Comparison of ENCODE assay signal across 23 cellular contexts in the genomic region with DNA sequence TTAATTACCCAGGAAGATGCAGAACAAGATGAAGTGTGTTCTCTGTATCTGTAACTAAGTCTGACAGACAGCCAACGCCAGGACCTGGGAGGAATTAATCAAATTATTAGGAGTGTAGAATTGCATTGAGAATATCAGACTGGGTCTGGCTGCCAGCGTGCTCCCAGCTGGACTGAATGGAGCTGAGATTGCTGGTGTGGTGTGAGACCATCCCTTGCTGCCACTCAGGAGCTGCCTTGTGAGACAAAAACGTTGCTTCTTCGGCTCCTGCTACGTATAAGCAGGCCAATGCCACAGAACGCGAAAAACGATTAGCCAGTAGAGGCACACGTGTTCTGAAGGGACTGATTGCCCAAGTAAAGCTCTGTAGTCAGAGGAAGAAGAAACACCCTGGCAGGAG.
DNase-seq lines count a peak whose midpoint lies in the region; ATAC-seq and TF ChIP-seq lines count a peak whose summit lies in the region.
"Had no signal": no experiment of that assay in that cellular context is flagged by ENCODE, and none has a peak within 500 bp of the region (broad histone marks: within the 10 kb centered on the region; RNA-seq: fewer than 3 reads in every experiment).

No MANE protein-coding gene starts in this region.

- no peak overlapping the region for H2AK5ac ChIP-seq in H9 (ENCODE audit: insufficient read length, low read length)

- no peak overlapping the region for H4K8ac ChIP-seq in H9 (replicated peaks; ENCODE audit: insufficient read length, low read depth, low read length)

- no peak overlapping the region for H2BK5ac ChIP-seq in H9 (ENCODE audit: insufficient read length, low read length)

- H3K23me2 ChIP-seq in H9 (ENCODE audit: insufficient read length, low read depth, low read length, poor library complexity, severe bottlenecking), result no peaks in the 10 kb centered on the region

- H2BK15ac ChIP-seq in H9 (ENCODE audit: low read depth, low read length), result no peak overlapping the region

- no peaks in the 10 kb centered on the region for H3K27me3 Mint-ChIP-seq in H9 (ENCODE audit: low read depth)
- no peaks in the 10 kb centered on the region for H3K27me3 Mint-ChIP-seq in endothelial cell (ENCODE audit: unreplicated experiment)
- H3K27me3 Mint-ChIP-seq: natural killer cell treated with Interleukin-12 subunit alpha and Interleukin-12 subunit beta and Interleukin-15 and Interleukin-18, amount 100 ng/mL, for 72 hours had no signal

- no peak overlapping the region for H3K4me3 Mint-ChIP-seq in H9
- no peak overlapping the region for H3K4me3 Mint-ChIP-seq in endothelial cell (ENCODE audit: unreplicated experiment)
- H3K4me3 Mint-ChIP-seq: natural killer cell treated with Interleukin-12 subunit alpha and Interleukin-12 subunit beta and Interleukin-15 and Interleukin-18, amount 100 ng/mL, for 72 hours had no signal

- no CpG with 5 or more reads among the region's 9 CpGs for WGBS in H9 (ENCODE audit: extremely low coverage, insufficient read length, low lambda C conversion rate)
- 87 to 92% (median 91%) methylated on average over 9 of the region's 9 CpGs for WGBS in spleen, 5 donors

- no peak for ATAC-seq in GM18909 (IDR thresholded peaks at IDR 0.05; ENCODE audit: poor library complexity, unreplicated experiment)
- ATAC-seq: GM12878; heart right ventricle; lower lobe of right lung; natural killer cell treated with Interleukin-12 subunit alpha and Interleukin-12 subunit beta and Interleukin-15 and Interleukin-18, amount 100 ng/mL, for 72 hours had no signal

- no peak overlapping the region for H4K91ac ChIP-seq in H9 (ENCODE audit: insufficient read length, low read depth, low read length)

- H3K27me3 ChIP-seq in BE2C (no peaks in the 10 kb centered on the region), H9 (ENCODE audit: insufficient read depth, low read length) (no peaks in the 10 kb centered on the region), spleen (replicated peaks in 1 of 7) (no peaks in the 10 kb centered on the region)
- H3K27me3 ChIP-seq: heart right ventricle, uterus had no signal

- no peak overlapping the region; the same call in 1 of the 2 replicates for H3K14ac ChIP-seq in H9 (ENCODE audit: insufficient read depth, low read length)

- no peak overlapping the region for H3K23ac ChIP-seq in H9 (ENCODE audit: insufficient read length, low read depth, low read length)

- H2BK120ac ChIP-seq in H9 (ENCODE audit: low read depth, low read length, poor library complexity, severe bottlenecking), result no peak overlapping the region

- H3K56ac ChIP-seq in H9 (ENCODE audit: insufficient read length, low read depth, low read length), result no peak overlapping the region

- H3K9ac ChIP-seq in H9 (ENCODE audit: extremely low read depth, insufficient read length, low read length), result no peak overlapping the region

- DNase-seq in BE2C (peak; percentile 87), H9 (peak; percentile 18), endothelial cell (ENCODE audit: low spot score) (peak; percentile 1), spleen (peak; percentile 19), NCI-H524 (lab: John Stamatoyannopoulos, UW) (no peak), DMS114 treated with DMSO at 0.1 percent for 48 hours (lab: John Stamatoyannopoulos, UW; ENCODE audit: unreplicated experiment) (no peak)
- DNase-seq: activated gamma-delta T cell treated with Interleukin-2 at 50 U/mL for 16 hours; dermis blood vessel endothelial cell; DMS153; foreskin melanocyte; KG1; kidney glomerular epithelial cell; lower lobe of right lung; NCI-H187; NCI-H526; OCI-M1; stimulated activated naive CD4-positive, alpha-beta T cell had no signal

- H3K27ac Mint-ChIP-seq in H9 (no peak overlapping the region), endothelial cell (ENCODE audit: unreplicated experiment) (no peak overlapping the region)
- H3K27ac Mint-ChIP-seq: natural killer cell treated with Interleukin-12 subunit alpha and Interleukin-12 subunit beta and Interleukin-15 and Interleukin-18, amount 100 ng/mL, for 72 hours had no signal

- H4K5ac ChIP-seq in H9 (ENCODE audit: insufficient read length, low read depth, low read length), result no peak overlapping the region

- H3K18ac ChIP-seq in H9 (ENCODE audit: insufficient read length, low read depth, low read length), result no peak overlapping the region

- intact Hi-C loops in spleen (cut with DNase I; ENCODE audit: low total_unique reads), result no loop called here

- no peak overlapping the region for H2BK20ac ChIP-seq in H9 (ENCODE audit: low read depth, low read length, poor library complexity, severe bottlenecking)

- no peak overlapping the region for H2BK12ac ChIP-seq in H9 (ENCODE audit: insufficient read length, low read depth, low read length)

- H3K4me1 ChIP-seq in BE2C, result peaks cover 19% of the 10 kb centered on the region
- H3K4me1 ChIP-seq in H9 (ENCODE audit: insufficient read depth, low read length), result peaks cover 3% of the 10 kb centered on the region; the same call in 1 of the 2 replicates
- H3K4me1 ChIP-seq in spleen, result no peaks in the 10 kb centered on the region
- H3K4me1 ChIP-seq: lower lobe of right lung, uterus had no signal

- no peak overlapping the region for H3K4ac ChIP-seq in H9 (ENCODE audit: low read depth, low read length)

- H3K9me3 Mint-ChIP-seq in H9 (no peaks in the 10 kb centered on the region; a peak in 1 of 5 replicates), endothelial cell (ENCODE audit: unreplicated experiment) (no peaks in the 10 kb centered on the region)
- H3K9me3 Mint-ChIP-seq: natural killer cell treated with Interleukin-12 subunit alpha and Interleukin-12 subunit beta and Interleukin-15 and Interleukin-18, amount 100 ng/mL, for 72 hours had no signal

- no peak overlapping the region for H3K4me2 ChIP-seq in H9 (ENCODE audit: insufficient read depth, insufficient read length, low read length)

- H3K9me3 ChIP-seq in BE2C (no peaks in the 10 kb centered on the region), H9 (ENCODE audit: control insufficient read depth, low read depth, low read length) (no peaks in the 10 kb centered on the region), spleen (peaks cover 0 to 11% (median 3%) of the 10 kb centered on the region in 8 donors)
- H3K9me3 ChIP-seq: lower lobe of right lung, uterus had no signal

- H3K79me2 ChIP-seq in H9 (ENCODE audit: insufficient read depth, low read length), result no peaks in the 10 kb centered on the region

- H3K4me3 ChIP-seq in BE2C (ENCODE audit: low read depth, low read length) (peak overlapping the region; percentile 54), spleen (no peak overlapping the region)
- H3K4me3 ChIP-seq: GM12878, heart right ventricle, lower lobe of right lung, uterus had no signal

- H3T11ph ChIP-seq in H9 (ENCODE audit: low read length), result no peak overlapping the region

- H3K79me1 ChIP-seq in H9 (ENCODE audit: insufficient read depth, low read depth, low read length, poor library complexity, severe bottlenecking), result no peaks in the 10 kb centered on the region

- H3K36me3 Mint-ChIP-seq in H9 (ENCODE audit: insufficient read depth in 1 of 3, low read depth in 3 of 3) (peaks cover 20 to 40% (median 27%) of the 10 kb centered on the region in 3 experiments), endothelial cell (ENCODE audit: low read depth, unreplicated experiment) (peaks cover 22% of the 10 kb centered on the region)

- H3K27ac ChIP-seq in H9 (ENCODE audit: insufficient read length, low read depth, low read length) (no peak overlapping the region), spleen (no peak overlapping the region)
- H3K27ac ChIP-seq: heart right ventricle, HL-60, lower lobe of right lung, uterus had no signal

- H4K20me1 ChIP-seq in H9 (ENCODE audit: control insufficient read depth, insufficient read depth, insufficient read length), result no peaks in the 10 kb centered on the region

- peaks cover 12 to 14% of the 10 kb centered on the region in 2 experiments for H3K4me1 Mint-ChIP-seq in H9
- H3K4me1 Mint-ChIP-seq in endothelial cell (ENCODE audit: unreplicated experiment), result no peaks in the 10 kb centered on the region

- peaks cover 29% of the 10 kb centered on the region for H3K36me3 ChIP-seq in BE2C
- H3K36me3 ChIP-seq in spleen, result peaks cover 0 to 54% (median 2%) of the 10 kb centered on the region in 6 donors
- H3K36me3 ChIP-seq: uterus had no signal

- no peak for TF ChIP-seq POLR2A in spleen (IDR thresholded peaks at IDR 0.05)

- no peak for TF ChIP-seq CTCF in BE2C (IDR thresholded peaks at IDR 0.05; ENCODE audit: low read depth, low read length)
- TF ChIP-seq CTCF in H9 (conservative IDR thresholded peaks at IDR 0.05), result no peak
- no peak for TF ChIP-seq CTCF in endothelial cell (IDR thresholded peaks at IDR 0.05; ENCODE audit: unreplicated experiment)
- no peak for TF ChIP-seq CTCF in spleen (IDR thresholded peaks at IDR 0.05 in 8 of 11, conservative IDR thresholded peaks at IDR 0.05 in 3 of 11)

- no peak overlapping the region for H2AFZ ChIP-seq in H9 (ENCODE audit: low read length)

Comparison
In these comparisons a context has a peak if more than half of its experiments do, and no peak if none do; other contexts are left out.
1. DNase-seq: peak in BE2C (single experiment), H9 (single experiment), endothelial cell (single experiment) and spleen (single experiment); none in NCI-H524 (0 of 2) and DMS114 treated with DMSO at 0.1 percent for 48 hours (single experiment).